ENCODE assay signal across 1 cellular context in genomic region chr10:48899781-48900180, GRCh38.
TF ChIP-seq lines count a peak whose summit lies in the region.

No MANE protein-coding gene starts in this region.

TF ChIP-seq in GM23338, 12 proteins besides CTCF, POLR2A, EP300 and RAD21 (continued from another document):
- no peak for TF ChIP-seq ZNF462 (CRISPR knock-in tag; IDR thresholded peaks at IDR 0.05)
